Comparison of ENCODE assay signal across 12 cellular contexts in the genomic region with DNA sequence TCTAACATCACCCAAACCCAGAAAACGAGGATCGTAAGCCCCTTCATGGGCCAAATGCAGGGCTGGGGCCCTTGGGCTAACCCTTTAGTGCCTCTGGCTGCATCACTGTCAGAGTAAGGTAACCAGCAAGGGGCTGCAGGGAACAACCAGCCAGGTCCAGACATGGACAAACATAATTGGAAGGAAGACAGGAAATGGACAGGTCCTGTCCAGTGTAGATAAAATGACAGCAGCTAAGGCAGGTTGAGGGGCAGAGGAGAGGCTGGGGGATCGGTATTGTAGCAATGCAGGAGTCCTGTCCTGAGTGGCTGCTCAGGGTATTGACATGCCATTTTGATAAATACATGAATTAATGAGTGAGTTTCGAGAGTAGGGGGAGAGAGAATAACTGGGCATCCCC.
"Had no signal": no experiment of that assay in that cellular context is flagged by ENCODE, and none has a peak within 500 bp of the region (broad histone marks: within the 10 kb centered on the region; RNA-seq: fewer than 3 reads in every experiment).

No MANE protein-coding gene starts in this region.

- DNase-seq: activated CD4-positive, alpha-beta T cell treated with anti-CD3 and anti-CD28 coated beads, Interleukin-2, amount 10 ng/mL, durations not matched to agents 24 days and 14 days; activated naive CD4-positive, alpha-beta T cell; anterior cingulate cortex; cerebellar nuclear complex; dermis blood vessel endothelial cell; islet precursor cell; naive B cell; stimulated activated naive CD4-positive, alpha-beta T cell; T-helper 2 cell; transverse colon had no signal

- H3K9me3 ChIP-seq: neutrophil, transverse colon had no signal

- H2AFZ ChIP-seq: parathyroid adenoma had no signal

- H3K9ac ChIP-seq: parathyroid adenoma had no signal

- H3K36me3 Mint-ChIP-seq: naive B cell had no signal

- H3K4me3 ChIP-seq: transverse colon had no signal

- H3K4me3 Mint-ChIP-seq: activated CD4-positive, alpha-beta T cell treated with anti-CD3 and anti-CD28 coated beads, Interleukin-2, amount 10 ng/mL, durations not matched to agents 24 days and 14 days had no signal

- H3K36me3 ChIP-seq: neutrophil, transverse colon had no signal

- H3K27ac Mint-ChIP-seq: activated CD4-positive, alpha-beta T cell treated with anti-CD3 and anti-CD28 coated beads, Interleukin-2, amount 10 ng/mL, durations not matched to agents 24 days and 14 days had no signal

- H3K27me3 Mint-ChIP-seq: naive B cell had no signal

- H3K9me3 Mint-ChIP-seq: activated CD4-positive, alpha-beta T cell treated with anti-CD3 and anti-CD28 coated beads, Interleukin-2, amount 10 ng/mL, durations not matched to agents 24 days and 14 days; naive B cell had no signal

- H3K27me3 ChIP-seq: transverse colon had no signal

- H3K27ac ChIP-seq: neutrophil, parathyroid adenoma, transverse colon had no signal
